Comparison of ENCODE assay signal across 17 cellular contexts in genomic region chr20:35106827-35107380, GRCh38. TPM values are rescaled to one million over a fixed set of nuclear protein-coding genes. Genes with fewer than 3 reads are reported as not detected.
A peak's percentile ranks its signal among the peaks of the same experiment; 100 is the strongest.
DNase-seq lines count a peak whose midpoint lies in the region; ATAC-seq, FAIRE-seq and TF ChIP-seq lines count a peak whose summit lies in the region.
"Had no signal": no experiment of that assay in that cellular context is flagged by ENCODE, and none has a peak within 500 bp of the region (broad histone marks: within the 10 kb centered on the region; RNA-seq: fewer than 3 reads in every experiment).

No MANE protein-coding gene starts in this region.

- H4K8ac ChIP-seq in trophoblast cell (ENCODE audit: low read depth, low read length) = no peak overlapping the region

- no peak overlapping the region for H3K4ac ChIP-seq in trophoblast cell (ENCODE audit: low read depth, low read length)

- TF ChIP-seq POLR2A in K562 (conservative IDR thresholded peaks at IDR 0.05) = no peak

- no peak for ATAC-seq in K562

- no TSS peak for BruUV-seq in K562 (replicated peaks; lab: Mats Ljungman, UMichigan)

- POLR2A ChIA-PET in K562 (lab: Yijun Ruan, JAX) = no interaction called here

- intact Hi-C loops in K562 (cut with micrococcal nuclease) = no loop called here

- H2AFZ ChIP-seq in K562 (ENCODE audit: low read depth, low read length) (no peak overlapping the region), trophoblast cell (ENCODE audit: insufficient read depth, low read length, poor library complexity) (no peak overlapping the region)

- H3K4me1 ChIP-seq in K562 (replicated peaks in 1 of 2; ENCODE audit: control insufficient read depth in 2 of 2, insufficient read depth in 2 of 2, low read length in 2 of 2) = peaks cover 0 to 4% of the 10 kb centered on the region in 2 experiments; a peak in 1 of 5 replicates
- no peaks in the 10 kb centered on the region for H3K4me1 ChIP-seq in trophoblast cell (ENCODE audit: control insufficient read depth in 1 of 2, insufficient read depth in 2 of 2, low read length in 2 of 2)
- H3K4me1 ChIP-seq: Caco-2 had no signal

- H4K91ac ChIP-seq in trophoblast cell (ENCODE audit: low read depth, low read length) = no peak overlapping the region

- H2AK5ac ChIP-seq in trophoblast cell (ENCODE audit: low read length) = no peak overlapping the region

- H3K4me2 ChIP-seq in K562 (ENCODE audit: insufficient read depth, low read length) = no peak overlapping the region
- no peak overlapping the region for H3K4me2 ChIP-seq in trophoblast cell (ENCODE audit: low read length)
- H3K4me2 ChIP-seq: KMS-11 had no signal

- H3K9ac ChIP-seq in K562 (ENCODE audit: insufficient read depth in 1 of 2, low read depth in 2 of 2, low read length in 2 of 2) = no peak overlapping the region
- H3K9ac ChIP-seq in trophoblast cell (ENCODE audit: low read length) = no peak overlapping the region
- H3K9ac ChIP-seq: KMS-11 had no signal

- H3K9me3 ChIP-seq in K562 (replicated peaks; ENCODE audit: control insufficient read depth, insufficient read depth, low read depth, low read length) (no peaks in the 10 kb centered on the region), trophoblast cell (ENCODE audit: insufficient read depth, low read depth, low read length) (no peaks in the 10 kb centered on the region)
- H3K9me3 ChIP-seq: Caco-2 had no signal

- no peak overlapping the region for H3K4me3 ChIP-seq in K562
- H3K4me3 ChIP-seq in trophoblast cell (ENCODE audit: low read depth, low read length) = no peak overlapping the region

- no peak for FAIRE-seq in K562 (lab: Jason Lieb, UNC)
- FAIRE-seq: D721Med, GM12892 had no signal

- DNase-seq in EL (peak; percentile 35), HCEC 1CT (peak; percentile 52), K562 (ENCODE audit: extremely low read depth in 1 of 4, low spot score in 3 of 4) (no peak), DMS153 (lab: John Stamatoyannopoulos, UW) (no peak), trophoblast cell (no peak), DMS114 treated with DMSO at 0.1 percent for 48 hours (lab: John Stamatoyannopoulos, UW; ENCODE audit: unreplicated experiment) (no peak)
- DNase-seq: ACHN; Caco-2; CD4-positive, alpha-beta T cell; DND-41; GDM1; GOT3; H7 had no signal

- WGBS in K562 (ENCODE audit: insufficient coverage, low coverage, missing lambda C conversion rate) = 50% methylated on average over 1 of the region's 1 CpG
- WGBS in trophoblast cell (ENCODE audit: extremely low coverage, insufficient coverage, insufficient read length) = no CpG with 5 or more reads among the region's 1 CpG

- H3K36me3 ChIP-seq in K562 (ENCODE audit: control insufficient read depth, insufficient read depth, low read length) (no peaks in the 10 kb centered on the region), trophoblast cell (ENCODE audit: control insufficient read depth in 1 of 2, insufficient read depth in 2 of 2, low read length in 2 of 2) (peaks cover 0 to 2% of the 10 kb centered on the region in 2 experiments)

- no peak overlapping the region for H3K14ac ChIP-seq in trophoblast cell (ENCODE audit: low read length)

- H2BK5ac ChIP-seq in trophoblast cell (ENCODE audit: low read depth, low read length, poor library complexity) = no peak overlapping the region

- H3K27me3 ChIP-seq in K562 (ENCODE audit: control insufficient read depth in 2 of 2, insufficient read depth in 2 of 2, low read length in 2 of 2) = no peaks in the 10 kb centered on the region
- H3K27me3 ChIP-seq in trophoblast cell (ENCODE audit: insufficient read depth, low read length) = no peaks in the 10 kb centered on the region

- no peaks in the 10 kb centered on the region for H3K9me1 ChIP-seq in K562 (ENCODE audit: control insufficient read depth, insufficient read depth, low read length)

- H2BK120ac ChIP-seq in trophoblast cell (ENCODE audit: insufficient read depth, low read length, poor library complexity) = no peak overlapping the region

- H2BK12ac ChIP-seq in trophoblast cell (ENCODE audit: low read length) = no peak overlapping the region

- no peak overlapping the region for H3K23ac ChIP-seq in trophoblast cell (ENCODE audit: low read length)

- no peak overlapping the region for H3K18ac ChIP-seq in trophoblast cell (ENCODE audit: low read length)

- CTCF ChIA-PET in K562 (lab: Yijun Ruan, JAX; ENCODE audit: low intra/inter-chr PET ratio) = no interaction called here

- TF ChIP-seq RAD21 in K562 (CRISPR knock-in tag; conservative IDR thresholded peaks at IDR 0.05 in 1 of 2, IDR thresholded peaks at IDR 0.05 in 1 of 2) = no peak

- no peaks in the 10 kb centered on the region for H4K20me1 ChIP-seq in K562 (replicated peaks; ENCODE audit: control insufficient read depth, insufficient read depth, low read length)

- H3K27ac ChIP-seq in K562 (ENCODE audit: extremely low read depth, low read depth, low read length) = no peak overlapping the region
- H3K27ac ChIP-seq in trophoblast cell (ENCODE audit: low read depth, low read length) = no peak overlapping the region
- H3K27ac ChIP-seq: C4-2B, KMS-11 had no signal

- no peaks in the 10 kb centered on the region for H3K79me1 ChIP-seq in trophoblast cell (ENCODE audit: low read length)

- no peak for TF ChIP-seq CTCF in K562 (IDR thresholded peaks at IDR 0.05 in 2 of 3, conservative IDR thresholded peaks at IDR 0.05 in 1 of 3; ENCODE audit: insufficient read depth in 2 of 3, low read depth in 1 of 3, low read length in 3 of 3)

- H4K12ac ChIP-seq in trophoblast cell (ENCODE audit: low read depth, low read length) = no peak overlapping the region

- H3K79me2 ChIP-seq in K562 (ENCODE audit: control insufficient read depth, insufficient read depth, low read length) = no peaks in the 10 kb centered on the region
- H3K79me2 ChIP-seq in trophoblast cell (ENCODE audit: control insufficient read depth, insufficient read depth, low read length, poor library complexity) = no peaks in the 10 kb centered on the region

- in situ Hi-C loops in K562 (cut with MboI) = no loop called here

- TF ChIP-seq EP300 in K562 (IDR thresholded peaks at IDR 0.05; ENCODE audit: low read length) = no peak

TF ChIP-seq in K562, 482 proteins besides CTCF, POLR2A, EP300 and RAD21:
- TF ChIP-seq HNRNPK (IDR thresholded peaks at IDR 0.05; ENCODE audit: low read depth, low read length, poor library complexity, severe bottlenecking) = peak; percentile 36
- TF ChIP-seq, protein P1, sequence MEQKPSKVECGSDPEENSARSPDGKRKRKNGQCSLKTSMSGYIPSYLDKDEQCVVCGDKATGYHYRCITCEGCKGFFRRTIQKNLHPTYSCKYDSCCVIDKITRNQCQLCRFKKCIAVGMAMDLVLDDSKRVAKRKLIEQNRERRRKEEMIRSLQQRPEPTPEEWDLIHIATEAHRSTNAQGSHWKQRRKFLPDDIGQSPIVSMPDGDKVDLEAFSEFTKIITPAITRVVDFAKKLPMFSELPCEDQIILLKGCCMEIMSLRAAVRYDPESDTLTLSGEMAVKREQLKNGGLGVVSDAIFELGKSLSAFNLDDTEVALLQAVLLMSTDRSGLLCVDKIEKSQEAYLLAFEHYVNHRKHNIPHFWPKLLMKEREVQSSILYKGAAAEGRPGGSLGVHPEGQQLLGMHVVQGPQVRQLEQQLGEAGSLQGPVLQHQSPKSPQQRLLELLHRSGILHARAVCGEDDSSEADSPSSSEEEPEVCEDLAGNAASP (IDR thresholded peaks at IDR 0.05) = no peak

RNA-seq across cellular contexts. Expression of gene TRPC4AP, which starts 14.3 kb away (rescaled TPM):
- 144 and 200 TPM in 2 replicates for total RNA-seq in K562 (2011; cell fraction: chromatin; rRNA removed; ENCODE audit: low replicate concordance)
- 104 and 109 TPM in 2 replicates for total RNA-seq in K562 (2011; cell fraction: nucleolus; rRNA removed)
- total RNA-seq in K562 (2011; cell fraction: nucleoplasm; rRNA removed) = 81.8 and 94.8 TPM in 2 replicates
- total RNA-seq in K562 (2014; rRNA removed) = 27.8 and 30.4 TPM in 2 replicates
- total RNA-seq in K562 (2014; rRNA removed; fragmentation: Illumina TruSeq; extraction: Trizol) = 30.8 and 31.4 TPM in 2 replicates
- 33.2 and 33.3 TPM in 2 replicates for total RNA-seq in K562 (2015; rRNA removed; fragmentation: Illumina TruSeq; extraction: Trizol)
- 52.4 and 55.9 TPM in 2 replicates for total RNA-seq in K562 (2021)
- 70.3 and 92.0 TPM in 2 replicates for polyA plus RNA-seq in K562 (2011; rRNA removed)
- polyA plus RNA-seq in K562 (2011; cell fraction: cytosol; rRNA removed) = 72.8 and 74.0 TPM in 2 replicates
- polyA plus RNA-seq in K562 (2011; cell fraction: nucleus; rRNA removed) = 202 and 245 TPM in 2 replicates
- 41.4 and 126 TPM in 2 replicates for polyA plus RNA-seq in K562 (2012)
- polyA plus RNA-seq in K562 (2014; fragmentation: Illumina TruSeq; extraction: Trizol) = 49.1 and 53.7 TPM in 2 replicates
- polyA plus RNA-seq in K562 (2014; fragmentation: Nextera tagmentation; extraction: Ambion mirVana) = 1 to 10 TPM; 2.3 to 3.6 TPM
- 54.4 and 55.0 TPM in 2 replicates for polyA plus RNA-seq in K562 (2014; rRNA removed)
- polyA minus RNA-seq in K562 (2011; rRNA and poly(A)+ RNA removed) = 79.0 and 79.5 TPM in 2 replicates
- 42.6 and 43.7 TPM in 2 replicates for polyA minus RNA-seq in K562 (2011; cell fraction: cytosol; rRNA and poly(A)+ RNA removed)
- polyA minus RNA-seq in K562 (2011; cell fraction: nucleus; rRNA and poly(A)+ RNA removed) = 37.8 and 72.4 TPM in 2 replicates
- polyA plus RNA-seq in trophoblast cell (2013) = 61.7 TPM in 2 replicates

RNA-seq across cellular contexts. Expression of gene EDEM2, which starts 40.2 kb away (rescaled TPM):
- 8.9 and 14.8 TPM in 2 replicates for total RNA-seq in K562 (2011; cell fraction: chromatin; rRNA removed; ENCODE audit: low replicate concordance)
- 12.9 and 17.7 TPM in 2 replicates for total RNA-seq in K562 (2011; cell fraction: nucleolus; rRNA removed)
- total RNA-seq in K562 (2011; cell fraction: nucleoplasm; rRNA removed) = 14.7 and 15.8 TPM in 2 replicates
- total RNA-seq in K562 (2014; rRNA removed) (10.1 and 13.3 TPM in 2 replicates), K562 (2014; rRNA removed; fragmentation: Illumina TruSeq; extraction: Trizol) (8.6 and 9.7 TPM in 2 replicates), K562 (2015; rRNA removed; fragmentation: Illumina TruSeq; extraction: Trizol) (10.9 and 11.2 TPM in 2 replicates), K562 (2021) (9.8 and 10.4 TPM in 2 replicates)
- polyA plus RNA-seq in K562 (2011; rRNA removed) (6.9 and 8.8 TPM in 2 replicates), K562 (2014; fragmentation: Illumina TruSeq; extraction: Trizol) (10.3 and 11.0 TPM in 2 replicates), K562 (2014; fragmentation: Nextera tagmentation; extraction: Ambion mirVana) (1 to 10 TPM; 7.3 to 9.1 TPM), K562 (2014; rRNA removed) (5.5 and 6.9 TPM in 2 replicates)
- 6.7 and 7.4 TPM in 2 replicates for polyA plus RNA-seq in K562 (2011; cell fraction: cytosol; rRNA removed)
- polyA plus RNA-seq in K562 (2011; cell fraction: nucleus; rRNA removed) = 11.6 and 12.1 TPM in 2 replicates
- polyA plus RNA-seq in K562 (2012) = 12.0 and 25.9 TPM in 2 replicates
- polyA minus RNA-seq in K562 (2011; rRNA and poly(A)+ RNA removed) = 5.5 TPM in 2 replicates
- polyA minus RNA-seq in K562 (2011; cell fraction: cytosol; rRNA and poly(A)+ RNA removed) = 4.8 and 5.4 TPM in 2 replicates
- 2.7 and 3.4 TPM in 2 replicates for polyA minus RNA-seq in K562 (2011; cell fraction: nucleus; rRNA and poly(A)+ RNA removed)
- polyA plus RNA-seq in trophoblast cell (2013) = 34.7 and 35.9 TPM in 2 replicates

Comparison
In these comparisons a context has a peak if more than half of its experiments do, and no peak if none do; other contexts are left out.
1. DNase-seq: peak in EL (single experiment) and HCEC 1CT (single experiment); none in K562 (0 of 4), DMS153 (single experiment), trophoblast cell (0 of 2) and DMS114 treated with DMSO at 0.1 percent for 48 hours (single experiment).